Comparison of ENCODE assay signal across 8 cellular contexts in the genomic region with DNA sequence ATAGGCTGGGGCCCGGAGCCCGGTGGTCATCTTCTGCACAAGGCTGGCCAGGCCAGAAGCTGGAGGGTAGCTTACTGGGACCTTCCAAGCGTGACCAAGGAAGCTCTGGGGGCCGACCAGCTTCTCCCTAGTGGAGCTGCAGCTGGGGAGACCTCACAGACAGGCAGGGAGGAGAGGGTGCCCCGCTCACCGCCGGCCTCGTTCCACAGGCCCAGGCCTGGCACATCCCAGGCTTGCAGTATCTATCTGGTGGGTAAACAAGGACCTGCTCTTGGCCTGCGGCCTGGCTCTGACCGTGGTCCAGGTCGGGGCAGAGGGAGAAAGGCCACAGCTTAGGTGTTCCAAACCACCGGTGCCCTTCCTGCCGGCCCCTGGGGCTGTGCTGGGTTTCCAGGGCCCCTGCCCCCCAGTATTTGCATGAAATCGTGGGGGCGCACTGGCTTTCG. TPM values are rescaled to one million over a fixed set of nuclear protein-coding genes. Genes with fewer than 3 reads are reported as not detected.
A peak's percentile ranks its signal among the peaks of the same experiment; 100 is the strongest.
DNase-seq lines count a peak whose midpoint lies in the region; ATAC-seq and TF ChIP-seq lines count a peak whose summit lies in the region.
"Had no signal": no experiment of that assay in that cellular context is flagged by ENCODE, and none has a peak within 500 bp of the region (broad histone marks: within the 10 kb centered on the region; RNA-seq: fewer than 3 reads in every experiment).

No MANE protein-coding gene starts in this region.

- H3K4me1 ChIP-seq in Peyer's patch (peaks cover 0 to 53% (median 37%) of the 10 kb centered on the region in 4 donors), right cardiac atrium (ENCODE audit: control insufficient read depth, insufficient read depth, low read length) (no peaks in the 10 kb centered on the region), psoas muscle (peaks cover 12% of the 10 kb centered on the region)

- TF ChIP-seq POLR2A in Peyer's patch (IDR thresholded peaks at IDR 0.05) = no peak

- ATAC-seq in right cardiac atrium (no peak), psoas muscle (no peak), HG02973 (IDR thresholded peaks at IDR 0.05; ENCODE audit: unreplicated experiment) (no peak)

- CTCF ChIA-PET in GM10248 (lab: Yijun Ruan, JAX) = interaction anchor here (1.3 kb wide), 1 partner anchor 541 kb away, joined by 3 read pairs; no protein-coding TSS in a partner anchor

- DNase-seq in GM10248 (ENCODE audit: extremely low spot score) (peak; percentile 26), Peyer's patch (peak in 2 of 3 donors; percentile 28 to 48), right cardiac atrium (peak; percentile 14 to 67 (median 44)), psoas muscle (peak; percentile 13 to 45), NCI-H2171 treated with DMSO at 0.1 percent for 48 hours (lab: John Stamatoyannopoulos, UW) (no peak), NCI-H82 treated with DMSO at 0.1 percent for 48 hours (lab: John Stamatoyannopoulos, UW; ENCODE audit: unreplicated experiment) (no peak)
- DNase-seq: activated CD4-positive, alpha-beta T cell treated with anti-CD3 and anti-CD28 coated beads for 4 hours had no signal

- H3K4me3 ChIP-seq in Peyer's patch = no peak overlapping the region
- no peak overlapping the region for H3K4me3 ChIP-seq in right cardiac atrium (ENCODE audit: low read length)
- no peak overlapping the region for H3K4me3 ChIP-seq in psoas muscle

- H3K27ac ChIP-seq in Peyer's patch (no peak overlapping the region), right cardiac atrium (ENCODE audit: low read length) (no peak overlapping the region), psoas muscle (no peak overlapping the region)

- POLR2A ChIA-PET in GM10248 (lab: Yijun Ruan, JAX) = no interaction called here

- H3K9me3 ChIP-seq in Peyer's patch (no peaks in the 10 kb centered on the region), right cardiac atrium (ENCODE audit: control insufficient read depth, low read length) (no peaks in the 10 kb centered on the region), psoas muscle (no peaks in the 10 kb centered on the region)

- 59% methylated on average over 16 of the region's 16 CpGs for WGBS in right cardiac atrium
- 74 to 80% (median 75%) methylated on average over 13 to 16 of the region's 16 CpGs for WGBS in psoas muscle, 3 donors

- intact Hi-C loops in right cardiac atrium (cut with DNase I) = loop anchor here (10.0 kb wide), 4 partner anchors 86 to 676 kb away; no protein-coding TSS in a partner anchor
- intact Hi-C loops in psoas muscle (cut with DNase I) = loop anchor here in 1 of 2 donors (10.0 kb wide), 2 partner anchors 536 to 676 kb away; no protein-coding TSS in a partner anchor

- no peaks in the 10 kb centered on the region for H3K36me3 ChIP-seq in Peyer's patch
- H3K36me3 ChIP-seq in psoas muscle (ENCODE audit: insufficient read depth in 1 of 2, low read depth in 1 of 2) = no peaks in the 10 kb centered on the region

- TF ChIP-seq CTCF in GM10248 (IDR thresholded peaks at IDR 0.05; ENCODE audit: control extremely low read depth, extremely low read depth, low read depth, missing control alignments) = no peak
- TF ChIP-seq CTCF in Peyer's patch (IDR thresholded peaks at IDR 0.05) = no peak
- no peak for TF ChIP-seq CTCF in psoas muscle (IDR thresholded peaks at IDR 0.05)

- peaks cover 0 to 65% of the 10 kb centered on the region in 2 donors for H3K27me3 ChIP-seq in Peyer's patch
- H3K27me3 ChIP-seq in right cardiac atrium (ENCODE audit: control insufficient read depth, insufficient read depth) = no peaks in the 10 kb centered on the region
- H3K27me3 ChIP-seq in psoas muscle (ENCODE audit: insufficient read depth in 3 of 3, low read length in 2 of 3) = peaks cover 0 to 96% (median 40%) of the 10 kb centered on the region in 3 donors

RNA-seq across cellular contexts. Expression of a gene that starts 1.6 kb away (rescaled TPM):
- under 1 TPM in 1 of 4 donors, not detected in 3; 0.80 TPM for total RNA-seq in Peyer's patch
- 10 to 100 TPM; 11.8 to 13.7 (median 13.0) TPM for total RNA-seq in right cardiac atrium
- 9.1 TPM for polyA plus RNA-seq in right cardiac atrium
- total RNA-seq in psoas muscle = under 1 TPM; 0.46 to 0.73 (median 0.66) TPM
- polyA plus RNA-seq in psoas muscle = under 1 TPM; 0.11 to 0.87 (median 0.27) TPM

Comparison
In these comparisons a context has a peak if more than half of its experiments do, and no peak if none do; other contexts are left out.
1. DNase-seq: peak in GM10248 (single experiment), Peyer's patch (2 of 3), right cardiac atrium (3 of 3) and psoas muscle (2 of 2); none in NCI-H2171 treated with DMSO at 0.1 percent for 48 hours (single experiment) and NCI-H82 treated with DMSO at 0.1 percent for 48 hours (single experiment).
2. RNA of a gene that starts 1.6 kb away (total RNA-seq): 11.8 to 13.7 TPM in right cardiac atrium; 0.46 to 0.73 TPM in psoas muscle and 0.80 TPM in Peyer's patch; every median in the first group is over 4 times any median in the second.